Comparison of ENCODE assay signal across 14 cellular contexts in genomic region chr9:96169901-96170300, GRCh38.
DNase-seq lines count a peak whose midpoint lies in the region; ATAC-seq, FAIRE-seq and TF ChIP-seq lines count a peak whose summit lies in the region.
"Had no signal": no experiment of that assay in that cellular context is flagged by ENCODE, and none has a peak within 500 bp of the region (broad histone marks: within the 10 kb centered on the region; RNA-seq: fewer than 3 reads in every experiment).

No MANE protein-coding gene starts in this region.

- H3K27me3 ChIP-seq in neural progenitor cell = peaks cover 9% of the 10 kb centered on the region

- H3F3A ChIP-seq in neural progenitor cell (ENCODE audit: low read depth) = peaks cover 4% of the 10 kb centered on the region

- H4K20me1 ChIP-seq in neural progenitor cell (ENCODE audit: low read depth) = no peaks in the 10 kb centered on the region

- H3K4me3 Mint-ChIP-seq in endothelial cell (ENCODE audit: unreplicated experiment) (no peak overlapping the region), neural progenitor cell (no peak overlapping the region)
- H3K4me3 Mint-ChIP-seq: stimulated activated naive CD8-positive, alpha-beta T cell treated with anti-CD3 and anti-CD28 coated beads, Interleukin-15, amount 100 ng/mL, for 72 hours had no signal

- H2AFZ ChIP-seq in neural progenitor cell (replicated peaks) = no peak overlapping the region

- no peak for ATAC-seq in HG02571 (IDR thresholded peaks at IDR 0.05; ENCODE audit: unreplicated experiment)
- ATAC-seq: stimulated activated naive CD8-positive, alpha-beta T cell treated with anti-CD3 and anti-CD28 coated beads, Interleukin-15, amount 100 ng/mL, for 72 hours had no signal

- TF ChIP-seq CTCF in endothelial cell (IDR thresholded peaks at IDR 0.05; ENCODE audit: unreplicated experiment) = no peak
- TF ChIP-seq CTCF in neural progenitor cell (IDR thresholded peaks at IDR 0.05) = no peak

- H3K4me3 ChIP-seq in neural progenitor cell = no peak overlapping the region
- H3K4me3 ChIP-seq in urinary bladder (ENCODE audit: low read depth, low read length) = no peak overlapping the region

- peaks cover 2% of the 10 kb centered on the region for H3K27me3 Mint-ChIP-seq in endothelial cell (ENCODE audit: unreplicated experiment)
- H3K27me3 Mint-ChIP-seq in neural progenitor cell (ENCODE audit: insufficient read depth, low read depth) = peaks cover 14% of the 10 kb centered on the region

- no peak for TF ChIP-seq POLR2A in H54 (IDR thresholded peaks at IDR 0.05; ENCODE audit: low read depth, low read length)

- DNase-seq in NCI-H69 (lab: John Stamatoyannopoulos, UW) (peak; percentile 59), endothelial cell (ENCODE audit: low spot score) (no peak), neural progenitor cell (ENCODE audit: low spot score) (peak; percentile 30), H54 (ENCODE audit: insufficient read length, low spot score) (no peak), DMS114 treated with DMSO at 0.1 percent for 48 hours (lab: John Stamatoyannopoulos, UW; ENCODE audit: unreplicated experiment) (no peak)
- DNase-seq: activated effector memory CD4-positive, alpha-beta T cell treated with Interleukin-2 at 50 U/mL for 16 hours; aorta; cortex of kidney; NCI-H774; stimulated activated naive CD8-positive, alpha-beta T cell treated with anti-CD3 and anti-CD28 coated beads, Interleukin-15, amount 100 ng/mL, for 72 hours had no signal

- peak overlapping the region; percentile 40 for H3K4me2 ChIP-seq in neural progenitor cell

- WGBS in urinary bladder = 68% methylated on average over 6 of the region's 6 CpGs

- peaks cover 51% of the 10 kb centered on the region for H3K4me1 Mint-ChIP-seq in endothelial cell (ENCODE audit: unreplicated experiment)
- H3K4me1 Mint-ChIP-seq in neural progenitor cell = peaks cover 28% of the 10 kb centered on the region
- H3K4me1 Mint-ChIP-seq: stimulated activated naive CD8-positive, alpha-beta T cell treated with anti-CD3 and anti-CD28 coated beads, Interleukin-15, amount 100 ng/mL, for 72 hours had no signal

- H3K27ac Mint-ChIP-seq in endothelial cell (ENCODE audit: unreplicated experiment) (peak overlapping the region; percentile 54), neural progenitor cell (no peak overlapping the region)

- H3K9me3 Mint-ChIP-seq in endothelial cell (ENCODE audit: unreplicated experiment) = no peaks in the 10 kb centered on the region
- peaks cover 2% of the 10 kb centered on the region for H3K9me3 Mint-ChIP-seq in neural progenitor cell
- H3K9me3 Mint-ChIP-seq: stimulated activated naive CD8-positive, alpha-beta T cell treated with anti-CD3 and anti-CD28 coated beads, Interleukin-15, amount 100 ng/mL, for 72 hours had no signal

- H3K4me1 ChIP-seq in neural progenitor cell (peaks cover 19% of the 10 kb centered on the region), urinary bladder (ENCODE audit: insufficient read depth) (no peaks in the 10 kb centered on the region)

- no peak for FAIRE-seq in H54 (lab: Jason Lieb, UNC)
- FAIRE-seq: keratinocyte, RCC 7860 had no signal

- no peak overlapping the region for H3K9ac ChIP-seq in neural progenitor cell

- H3K27ac ChIP-seq in neural progenitor cell (no peak overlapping the region), urinary bladder (ENCODE audit: low read depth) (peak overlapping the region; percentile 44)

- no peaks in the 10 kb centered on the region for H3K79me2 ChIP-seq in neural progenitor cell (ENCODE audit: low read depth)

- H3K36me3 ChIP-seq in neural progenitor cell = no peaks in the 10 kb centered on the region
- no peaks in the 10 kb centered on the region for H3K36me3 ChIP-seq in urinary bladder (ENCODE audit: insufficient read depth)

- no peaks in the 10 kb centered on the region for H3K9me3 ChIP-seq in neural progenitor cell (ENCODE audit: low read depth)

- H3K36me3 Mint-ChIP-seq in endothelial cell (ENCODE audit: low read depth, unreplicated experiment) (no peaks in the 10 kb centered on the region), neural progenitor cell (no peaks in the 10 kb centered on the region)

Comparison
In these comparisons a context has a peak if more than half of its experiments do, and no peak if none do; other contexts are left out.
1. DNase-seq: peak in NCI-H69 (single experiment) and neural progenitor cell (single experiment); none in endothelial cell (single experiment), H54 (single experiment) and DMS114 treated with DMSO at 0.1 percent for 48 hours (single experiment).